Comparison of ENCODE assay signal across 1 cellular context in the genomic region with DNA sequence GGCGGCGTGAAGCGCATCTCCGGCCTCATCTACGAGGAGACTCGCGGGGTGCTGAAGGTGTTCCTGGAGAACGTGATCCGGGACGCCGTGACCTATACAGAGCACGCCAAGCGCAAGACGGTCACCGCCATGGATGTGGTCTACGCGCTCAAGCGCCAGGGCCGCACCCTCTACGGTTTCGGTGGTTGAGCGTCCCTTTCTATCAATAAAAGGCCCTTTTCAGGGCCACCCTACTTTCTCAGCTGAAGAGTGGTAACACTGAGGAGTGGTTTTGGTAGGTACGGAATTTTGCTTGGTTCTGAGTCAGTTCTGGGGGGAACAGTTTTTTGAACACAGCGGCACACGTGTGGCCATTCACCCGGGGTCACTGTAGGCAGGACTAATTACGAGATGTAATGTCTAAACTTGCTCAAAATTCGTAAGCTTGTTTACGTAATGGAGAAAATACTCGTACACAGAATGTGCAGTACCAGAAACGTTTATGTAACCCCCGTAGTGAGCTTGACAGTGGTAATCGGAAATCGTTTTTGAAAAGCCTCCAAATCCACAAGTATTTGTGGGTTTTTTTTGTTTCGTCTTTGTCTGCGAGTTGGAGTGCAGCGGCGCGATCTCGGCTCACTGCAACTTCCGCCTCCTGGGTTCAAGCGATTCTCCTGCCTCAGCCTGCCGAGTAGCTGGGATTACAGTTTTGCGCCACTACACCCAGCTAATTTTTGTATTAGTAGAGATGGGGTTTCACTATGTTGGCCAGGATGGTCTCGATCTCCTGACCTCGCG.
TF ChIP-seq lines count a peak whose summit lies in the region.

No MANE protein-coding gene starts in this region.

TF ChIP-seq in K562, 482 proteins besides CTCF, POLR2A, EP300 and RAD21 (continued from another document and continues in another):
- TF ChIP-seq, protein P1, sequence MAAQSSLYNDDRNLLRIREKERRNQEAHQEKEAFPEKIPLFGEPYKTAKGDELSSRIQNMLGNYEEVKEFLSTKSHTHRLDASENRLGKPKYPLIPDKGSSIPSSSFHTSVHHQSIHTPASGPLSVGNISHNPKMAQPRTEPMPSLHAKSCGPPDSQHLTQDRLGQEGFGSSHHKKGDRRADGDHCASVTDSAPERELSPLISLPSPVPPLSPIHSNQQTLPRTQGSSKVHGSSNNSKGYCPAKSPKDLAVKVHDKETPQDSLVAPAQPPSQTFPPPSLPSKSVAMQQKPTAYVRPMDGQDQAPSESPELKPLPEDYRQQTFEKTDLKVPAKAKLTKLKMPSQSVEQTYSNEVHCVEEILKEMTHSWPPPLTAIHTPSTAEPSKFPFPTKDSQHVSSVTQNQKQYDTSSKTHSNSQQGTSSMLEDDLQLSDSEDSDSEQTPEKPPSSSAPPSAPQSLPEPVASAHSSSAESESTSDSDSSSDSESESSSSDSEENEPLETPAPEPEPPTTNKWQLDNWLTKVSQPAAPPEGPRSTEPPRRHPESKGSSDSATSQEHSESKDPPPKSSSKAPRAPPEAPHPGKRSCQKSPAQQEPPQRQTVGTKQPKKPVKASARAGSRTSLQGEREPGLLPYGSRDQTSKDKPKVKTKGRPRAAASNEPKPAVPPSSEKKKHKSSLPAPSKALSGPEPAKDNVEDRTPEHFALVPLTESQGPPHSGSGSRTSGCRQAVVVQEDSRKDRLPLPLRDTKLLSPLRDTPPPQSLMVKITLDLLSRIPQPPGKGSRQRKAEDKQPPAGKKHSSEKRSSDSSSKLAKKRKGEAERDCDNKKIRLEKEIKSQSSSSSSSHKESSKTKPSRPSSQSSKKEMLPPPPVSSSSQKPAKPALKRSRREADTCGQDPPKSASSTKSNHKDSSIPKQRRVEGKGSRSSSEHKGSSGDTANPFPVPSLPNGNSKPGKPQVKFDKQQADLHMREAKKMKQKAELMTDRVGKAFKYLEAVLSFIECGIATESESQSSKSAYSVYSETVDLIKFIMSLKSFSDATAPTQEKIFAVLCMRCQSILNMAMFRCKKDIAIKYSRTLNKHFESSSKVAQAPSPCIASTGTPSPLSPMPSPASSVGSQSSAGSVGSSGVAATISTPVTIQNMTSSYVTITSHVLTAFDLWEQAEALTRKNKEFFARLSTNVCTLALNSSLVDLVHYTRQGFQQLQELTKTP (IDR thresholded peaks at IDR 0.05; ENCODE audit: low read depth in 1 of 2, partially characterized antibody in 2 of 2), result peak in 1 of 2 experiments; percentile 78
- TF ChIP-seq ELF1 (tag; IDR thresholded peaks at IDR 0.05), result 0 out of 2 replicates have a peak, but pooled peaks have one; percentile 2
- TF ChIP-seq, protein P2, sequence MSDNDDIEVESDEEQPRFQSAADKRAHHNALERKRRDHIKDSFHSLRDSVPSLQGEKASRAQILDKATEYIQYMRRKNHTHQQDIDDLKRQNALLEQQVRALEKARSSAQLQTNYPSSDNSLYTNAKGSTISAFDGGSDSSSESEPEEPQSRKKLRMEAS (CRISPR knock-in tag; IDR thresholded peaks at IDR 0.05), result 0 out of 2 replicates have a peak, but pooled peaks have one; percentile 42
- TF ChIP-seq, protein P3, sequence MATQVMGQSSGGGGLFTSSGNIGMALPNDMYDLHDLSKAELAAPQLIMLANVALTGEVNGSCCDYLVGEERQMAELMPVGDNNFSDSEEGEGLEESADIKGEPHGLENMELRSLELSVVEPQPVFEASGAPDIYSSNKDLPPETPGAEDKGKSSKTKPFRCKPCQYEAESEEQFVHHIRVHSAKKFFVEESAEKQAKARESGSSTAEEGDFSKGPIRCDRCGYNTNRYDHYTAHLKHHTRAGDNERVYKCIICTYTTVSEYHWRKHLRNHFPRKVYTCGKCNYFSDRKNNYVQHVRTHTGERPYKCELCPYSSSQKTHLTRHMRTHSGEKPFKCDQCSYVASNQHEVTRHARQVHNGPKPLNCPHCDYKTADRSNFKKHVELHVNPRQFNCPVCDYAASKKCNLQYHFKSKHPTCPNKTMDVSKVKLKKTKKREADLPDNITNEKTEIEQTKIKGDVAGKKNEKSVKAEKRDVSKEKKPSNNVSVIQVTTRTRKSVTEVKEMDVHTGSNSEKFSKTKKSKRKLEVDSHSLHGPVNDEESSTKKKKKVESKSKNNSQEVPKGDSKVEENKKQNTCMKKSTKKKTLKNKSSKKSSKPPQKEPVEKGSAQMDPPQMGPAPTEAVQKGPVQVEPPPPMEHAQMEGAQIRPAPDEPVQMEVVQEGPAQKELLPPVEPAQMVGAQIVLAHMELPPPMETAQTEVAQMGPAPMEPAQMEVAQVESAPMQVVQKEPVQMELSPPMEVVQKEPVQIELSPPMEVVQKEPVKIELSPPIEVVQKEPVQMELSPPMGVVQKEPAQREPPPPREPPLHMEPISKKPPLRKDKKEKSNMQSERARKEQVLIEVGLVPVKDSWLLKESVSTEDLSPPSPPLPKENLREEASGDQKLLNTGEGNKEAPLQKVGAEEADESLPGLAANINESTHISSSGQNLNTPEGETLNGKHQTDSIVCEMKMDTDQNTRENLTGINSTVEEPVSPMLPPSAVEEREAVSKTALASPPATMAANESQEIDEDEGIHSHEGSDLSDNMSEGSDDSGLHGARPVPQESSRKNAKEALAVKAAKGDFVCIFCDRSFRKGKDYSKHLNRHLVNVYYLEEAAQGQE (CRISPR knock-in tag; IDR thresholded peaks at IDR 0.05; ENCODE audit: low read depth), result peak; percentile 43; the same call in 1 of the 2 replicates
- peak; percentile 34; the same call in 1 of the 2 replicates for TF ChIP-seq HDAC2 (IDR thresholded peaks at IDR 0.05)
- TF ChIP-seq SRF (CRISPR knock-in tag; IDR thresholded peaks at IDR 0.05), result peak in 1 of 2 experiments; percentile 26; a peak in 1 of 4 replicates
- TF ChIP-seq ZNF253 (CRISPR knock-in tag; conservative IDR thresholded peaks at IDR 0.05), result peak; percentile 78; the same call in 1 of the 2 replicates
- 0 out of 2 replicates have a peak, but pooled peaks have one; percentile 54 for TF ChIP-seq SMAD4 (CRISPR knock-in tag; conservative IDR thresholded peaks at IDR 0.05)
- TF ChIP-seq, protein P4, sequence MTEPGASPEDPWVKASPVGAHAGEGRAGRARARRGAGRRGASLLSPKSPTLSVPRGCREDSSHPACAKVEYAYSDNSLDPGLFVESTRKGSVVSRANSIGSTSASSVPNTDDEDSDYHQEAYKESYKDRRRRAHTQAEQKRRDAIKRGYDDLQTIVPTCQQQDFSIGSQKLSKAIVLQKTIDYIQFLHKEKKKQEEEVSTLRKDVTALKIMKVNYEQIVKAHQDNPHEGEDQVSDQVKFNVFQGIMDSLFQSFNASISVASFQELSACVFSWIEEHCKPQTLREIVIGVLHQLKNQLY (CRISPR knock-in tag; conservative IDR thresholded peaks at IDR 0.05), result 0 out of 4 replicates have a peak, but pooled peaks of 1 of the 2 experiments have one; percentile 79
- TF ChIP-seq HOXB6 (CRISPR knock-in tag; IDR thresholded peaks at IDR 0.05; ENCODE audit: borderline replicate concordance), result peak; percentile 60; the same call in 1 of the 2 replicates
- peak; percentile 77 for TF ChIP-seq CC2D1A (IDR thresholded peaks at IDR 0.05)
- 0 out of 2 replicates have a peak, but pooled peaks have one; percentile 26 for TF ChIP-seq TAF7 (tag; IDR thresholded peaks at IDR 0.05)
- TF ChIP-seq, protein P5, sequence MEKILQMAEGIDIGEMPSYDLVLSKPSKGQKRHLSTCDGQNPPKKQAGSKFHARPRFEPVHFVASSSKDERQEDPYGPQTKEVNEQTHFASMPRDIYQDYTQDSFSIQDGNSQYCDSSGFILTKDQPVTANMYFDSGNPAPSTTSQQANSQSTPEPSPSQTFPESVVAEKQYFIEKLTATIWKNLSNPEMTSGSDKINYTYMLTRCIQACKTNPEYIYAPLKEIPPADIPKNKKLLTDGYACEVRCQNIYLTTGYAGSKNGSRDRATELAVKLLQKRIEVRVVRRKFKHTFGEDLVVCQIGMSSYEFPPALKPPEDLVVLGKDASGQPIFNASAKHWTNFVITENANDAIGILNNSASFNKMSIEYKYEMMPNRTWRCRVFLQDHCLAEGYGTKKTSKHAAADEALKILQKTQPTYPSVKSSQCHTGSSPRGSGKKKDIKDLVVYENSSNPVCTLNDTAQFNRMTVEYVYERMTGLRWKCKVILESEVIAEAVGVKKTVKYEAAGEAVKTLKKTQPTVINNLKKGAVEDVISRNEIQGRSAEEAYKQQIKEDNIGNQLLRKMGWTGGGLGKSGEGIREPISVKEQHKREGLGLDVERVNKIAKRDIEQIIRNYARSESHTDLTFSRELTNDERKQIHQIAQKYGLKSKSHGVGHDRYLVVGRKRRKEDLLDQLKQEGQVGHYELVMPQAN (IDR thresholded peaks at IDR 0.05; ENCODE audit: borderline replicate concordance), result peak; percentile 80
- peak; percentile 13; the same call in 1 of the 2 replicates for TF ChIP-seq MEF2A (IDR thresholded peaks at IDR 0.05; ENCODE audit: control insufficient read depth, low read depth, low read length)
- TF ChIP-seq, protein P6, sequence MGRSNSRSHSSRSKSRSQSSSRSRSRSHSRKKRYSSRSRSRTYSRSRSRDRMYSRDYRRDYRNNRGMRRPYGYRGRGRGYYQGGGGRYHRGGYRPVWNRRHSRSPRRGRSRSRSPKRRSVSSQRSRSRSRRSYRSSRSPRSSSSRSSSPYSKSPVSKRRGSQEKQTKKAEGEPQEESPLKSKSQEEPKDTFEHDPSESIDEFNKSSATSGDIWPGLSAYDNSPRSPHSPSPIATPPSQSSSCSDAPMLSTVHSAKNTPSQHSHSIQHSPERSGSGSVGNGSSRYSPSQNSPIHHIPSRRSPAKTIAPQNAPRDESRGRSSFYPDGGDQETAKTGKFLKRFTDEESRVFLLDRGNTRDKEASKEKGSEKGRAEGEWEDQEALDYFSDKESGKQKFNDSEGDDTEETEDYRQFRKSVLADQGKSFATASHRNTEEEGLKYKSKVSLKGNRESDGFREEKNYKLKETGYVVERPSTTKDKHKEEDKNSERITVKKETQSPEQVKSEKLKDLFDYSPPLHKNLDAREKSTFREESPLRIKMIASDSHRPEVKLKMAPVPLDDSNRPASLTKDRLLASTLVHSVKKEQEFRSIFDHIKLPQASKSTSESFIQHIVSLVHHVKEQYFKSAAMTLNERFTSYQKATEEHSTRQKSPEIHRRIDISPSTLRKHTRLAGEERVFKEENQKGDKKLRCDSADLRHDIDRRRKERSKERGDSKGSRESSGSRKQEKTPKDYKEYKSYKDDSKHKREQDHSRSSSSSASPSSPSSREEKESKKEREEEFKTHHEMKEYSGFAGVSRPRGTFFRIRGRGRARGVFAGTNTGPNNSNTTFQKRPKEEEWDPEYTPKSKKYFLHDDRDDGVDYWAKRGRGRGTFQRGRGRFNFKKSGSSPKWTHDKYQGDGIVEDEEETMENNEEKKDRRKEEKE (IDR thresholded peaks at IDR 0.05; ENCODE audit: borderline replicate concordance in 1 of 2, control insufficient read depth in 1 of 2, low read depth in 2 of 2, low read length in 1 of 2), result peak in 1 of 2 experiments; percentile 81; a peak in 1 of 4 replicates
- peak; percentile 95 for TF ChIP-seq ERF (CRISPR knock-in tag; IDR thresholded peaks at IDR 0.05)
- 0 out of 2 replicates have a peak, but pooled peaks have one; percentile 33 for TF ChIP-seq ZBED1 (IDR thresholded peaks at IDR 0.05)
- TF ChIP-seq SOX6 (IDR thresholded peaks at IDR 0.05), result peak; percentile 15; the same call in 1 of the 2 replicates
- peak; percentile 47; the same call in 1 of the 2 replicates for TF ChIP-seq POLR2H (tag; IDR thresholded peaks at IDR 0.05; ENCODE audit: low read depth)
- peak; percentile 60; the same call in 1 of the 2 replicates for TF ChIP-seq ZNF436 (CRISPR knock-in tag; IDR thresholded peaks at IDR 0.05)
- TF ChIP-seq ZSCAN32 (CRISPR knock-in tag; IDR thresholded peaks at IDR 0.05), result peak; percentile 46; the same call in 1 of the 2 replicates
- TF ChIP-seq NONO (IDR thresholded peaks at IDR 0.05; ENCODE audit: low read depth in 2 of 2, low read length in 1 of 2), result 0 out of 4 replicates have a peak, but pooled peaks of 1 of the 2 experiments have one; percentile 38
- TF ChIP-seq SNIP1 (IDR thresholded peaks at IDR 0.05; ENCODE audit: low read depth), result peak; percentile 6; the same call in 1 of the 2 replicates
- 0 out of 2 replicates have a peak, but pooled peaks have one; percentile 77 for TF ChIP-seq ILF3 (IDR thresholded peaks at IDR 0.05; ENCODE audit: borderline replicate concordance)
- TF ChIP-seq ZFX (CRISPR knock-in tag; IDR thresholded peaks at IDR 0.05), result peak; percentile 59; the same call in 1 of the 2 replicates
- TF ChIP-seq HDAC1 (IDR thresholded peaks at IDR 0.05), result peak in 1 of 2 experiments; percentile 61; a peak in 1 of 4 replicates
- peak; percentile 68; the same call in 1 of the 2 replicates for TF ChIP-seq SMAD3 (CRISPR knock-in tag; conservative IDR thresholded peaks at IDR 0.05)
- peak; percentile 86 for TF ChIP-seq RFX7 (CRISPR knock-in tag; IDR thresholded peaks at IDR 0.05)
- TF ChIP-seq PHB (CRISPR knock-in tag; IDR thresholded peaks at IDR 0.05), result 0 out of 2 replicates have a peak, but pooled peaks have one; percentile 60
- TF ChIP-seq, protein P7, sequence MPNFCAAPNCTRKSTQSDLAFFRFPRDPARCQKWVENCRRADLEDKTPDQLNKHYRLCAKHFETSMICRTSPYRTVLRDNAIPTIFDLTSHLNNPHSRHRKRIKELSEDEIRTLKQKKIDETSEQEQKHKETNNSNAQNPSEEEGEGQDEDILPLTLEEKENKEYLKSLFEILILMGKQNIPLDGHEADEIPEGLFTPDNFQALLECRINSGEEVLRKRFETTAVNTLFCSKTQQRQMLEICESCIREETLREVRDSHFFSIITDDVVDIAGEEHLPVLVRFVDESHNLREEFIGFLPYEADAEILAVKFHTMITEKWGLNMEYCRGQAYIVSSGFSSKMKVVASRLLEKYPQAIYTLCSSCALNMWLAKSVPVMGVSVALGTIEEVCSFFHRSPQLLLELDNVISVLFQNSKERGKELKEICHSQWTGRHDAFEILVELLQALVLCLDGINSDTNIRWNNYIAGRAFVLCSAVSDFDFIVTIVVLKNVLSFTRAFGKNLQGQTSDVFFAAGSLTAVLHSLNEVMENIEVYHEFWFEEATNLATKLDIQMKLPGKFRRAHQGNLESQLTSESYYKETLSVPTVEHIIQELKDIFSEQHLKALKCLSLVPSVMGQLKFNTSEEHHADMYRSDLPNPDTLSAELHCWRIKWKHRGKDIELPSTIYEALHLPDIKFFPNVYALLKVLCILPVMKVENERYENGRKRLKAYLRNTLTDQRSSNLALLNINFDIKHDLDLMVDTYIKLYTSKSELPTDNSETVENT (CRISPR knock-in tag; IDR thresholded peaks at IDR 0.05), result peak; percentile 71; the same call in 1 of the 2 replicates
- TF ChIP-seq HNRNPUL1 (IDR thresholded peaks at IDR 0.05; ENCODE audit: low read length), result peak; percentile 90
- 0 out of 2 replicates have a peak, but pooled peaks have one; percentile 45 for TF ChIP-seq TARDBP (IDR thresholded peaks at IDR 0.05)
- TF ChIP-seq SMARCE1 (IDR thresholded peaks at IDR 0.05), result 0 out of 2 replicates have a peak, but pooled peaks have one; percentile 13
- 0 out of 2 replicates have a peak, but pooled peaks have one; percentile 61 for TF ChIP-seq ZFPM2 (CRISPR knock-in tag; IDR thresholded peaks at IDR 0.05)
- TF ChIP-seq FOXK1 (CRISPR knock-in tag; IDR thresholded peaks at IDR 0.05; ENCODE audit: borderline replicate concordance), result peak; percentile 44; the same call in 1 of the 2 replicates
- 0 out of 2 replicates have a peak, but pooled peaks have one; percentile 68 for TF ChIP-seq ZBTB17 (CRISPR knock-in tag; IDR thresholded peaks at IDR 0.05)
- TF ChIP-seq RBBP5 (IDR thresholded peaks at IDR 0.05; ENCODE audit: borderline replicate concordance, insufficient read depth, low read length, poor library complexity, severe bottlenecking), result peak; percentile 35
- TF ChIP-seq KLF13 (tag; IDR thresholded peaks at IDR 0.05; ENCODE audit: borderline replicate concordance, low read depth), result 0 out of 2 replicates have a peak, but pooled peaks have one; percentile 18
- 0 out of 2 replicates have a peak, but pooled peaks have one; percentile 28 for TF ChIP-seq ZNF57 (CRISPR knock-in tag; IDR thresholded peaks at IDR 0.05)
- peak; percentile 94 for TF ChIP-seq GTF2E2 (tag; IDR thresholded peaks at IDR 0.05)
- peak; percentile 54 to 56; a peak in 2 of 4 replicates for TF ChIP-seq FOXA3 (CRISPR knock-in tag; conservative IDR thresholded peaks at IDR 0.05 in 1 of 2, IDR thresholded peaks at IDR 0.05 in 1 of 2)
- peak; percentile 43; the same call in 1 of the 2 replicates for TF ChIP-seq ZNF830 (CRISPR knock-in tag; IDR thresholded peaks at IDR 0.05)
